20 cellular contexts compared by ENCODE assay signal in genomic region chr5:138663561-138663960, GRCh38.
DNase-seq lines count a peak whose midpoint lies in the region; ATAC-seq and TF ChIP-seq lines count a peak whose summit lies in the region.
"Had no signal": no experiment of that assay in that cellular context is flagged by ENCODE, and none has a peak within 500 bp of the region (broad histone marks: within the 10 kb centered on the region; RNA-seq: fewer than 3 reads in every experiment).

No MANE protein-coding gene starts in this region.

- no TSS peak for BruUV-seq in Caco-2 (replicated peaks; lab: Mats Ljungman, UMichigan)

- H3K9me3 ChIP-seq in CD4-positive, CD25-positive, alpha-beta regulatory T cell (ENCODE audit: control insufficient read depth in 2 of 2, low read length in 2 of 2), result no peaks in the 10 kb centered on the region
- H3K9me3 ChIP-seq in neural progenitor cell (ENCODE audit: low read depth), result no peaks in the 10 kb centered on the region
- H3K9me3 ChIP-seq in Caco-2, result no peaks in the 10 kb centered on the region
- H3K9me3 ChIP-seq: upper lobe of right lung had no signal

- H3K27me3 ChIP-seq in CD4-positive, CD25-positive, alpha-beta regulatory T cell (ENCODE audit: control insufficient read depth, insufficient read depth, low read length), result peaks cover 28% of the 10 kb centered on the region
- H3K27me3 ChIP-seq in neural progenitor cell, result no peaks in the 10 kb centered on the region
- H3K27me3 ChIP-seq in Caco-2 (replicated peaks; ENCODE audit: control insufficient read depth, insufficient read depth, low read length), result no peaks in the 10 kb centered on the region
- H3K27me3 ChIP-seq: dorsolateral prefrontal cortex, upper lobe of right lung had no signal

- TF ChIP-seq CTCF in RWPE1 (conservative IDR thresholded peaks at IDR 0.05; ENCODE audit: low read depth) (no peak), neural progenitor cell (IDR thresholded peaks at IDR 0.05) (no peak), Caco-2 (IDR thresholded peaks at IDR 0.05; ENCODE audit: insufficient read depth in 1 of 2, low read depth in 1 of 2, low read length in 1 of 2, severe bottlenecking in 1 of 2, unreplicated experiment in 1 of 2) (no peak)

- H3K4me1 ChIP-seq in CD4-positive, CD25-positive, alpha-beta regulatory T cell (ENCODE audit: control insufficient read depth, insufficient read depth, low read length, poor library complexity, severe bottlenecking), result peaks cover 19% of the 10 kb centered on the region
- H3K4me1 ChIP-seq in neural progenitor cell, result peaks cover 13% of the 10 kb centered on the region
- H3K4me1 ChIP-seq in Caco-2, result peaks cover 22% of the 10 kb centered on the region

- H3K4me3 ChIP-seq in CD4-positive, CD25-positive, alpha-beta regulatory T cell (ENCODE audit: low read depth, low read length), result peak overlapping the region; percentile 18
- no peak overlapping the region for H3K4me3 ChIP-seq in neural progenitor cell
- no peak overlapping the region for H3K4me3 ChIP-seq in Caco-2 (ENCODE audit: low read depth, low read length)
- H3K4me3 ChIP-seq: dorsolateral prefrontal cortex, GM23248, upper lobe of right lung had no signal

- H3K27ac Mint-ChIP-seq in CD4-positive, CD25-positive, alpha-beta regulatory T cell, result no peak overlapping the region
- no peak overlapping the region for H3K27ac Mint-ChIP-seq in neural progenitor cell
- no peak overlapping the region for H3K27ac Mint-ChIP-seq in Caco-2 (ENCODE audit: unreplicated experiment)
- H3K27ac Mint-ChIP-seq: stimulated activated memory B cell treated with anti-CD40 and anti-IgM and Interleukin-4, amounts not matched to agents 10 μg/mL and 1 μg/mL and 100 μg/mL, for 72 hours had no signal

- POLR2A ChIA-PET in RWPE1 (lab: Yijun Ruan, JAX; ENCODE audit: low non-redundant PET) (interaction anchor here (1.2 kb wide), 1 partner anchor 88 kb away, joined by 3 read pairs; the partner anchor contains the start of gene HSPA9), Caco-2 (lab: Charles Lee) (no interaction called here)

- CTCF ChIA-PET in RWPE1 (lab: Yijun Ruan, JAX) (interaction anchor here (0.5 to 0.8 kb wide), 2 partner anchors 9 to 892 kb away, joined by 3 read pairs; no protein-coding TSS in a partner anchor), Caco-2 (lab: Charles Lee) (no interaction called here)

- H3K9me3 Mint-ChIP-seq in CD4-positive, CD25-positive, alpha-beta regulatory T cell, result peaks cover 0 to 1% (median 0%) of the 10 kb centered on the region in 7 donors
- H3K9me3 Mint-ChIP-seq in neural progenitor cell, result no peaks in the 10 kb centered on the region
- no peaks in the 10 kb centered on the region for H3K9me3 Mint-ChIP-seq in Caco-2 (ENCODE audit: unreplicated experiment)
- H3K9me3 Mint-ChIP-seq: stimulated activated memory B cell treated with anti-CD40 and anti-IgM and Interleukin-4, amounts not matched to agents 10 μg/mL and 1 μg/mL and 100 μg/mL, for 72 hours had no signal

- no peaks in the 10 kb centered on the region for H3K36me3 Mint-ChIP-seq in CD4-positive, CD25-positive, alpha-beta regulatory T cell
- H3K36me3 Mint-ChIP-seq in neural progenitor cell (no peaks in the 10 kb centered on the region), Caco-2 (ENCODE audit: insufficient read depth, unreplicated experiment) (no peaks in the 10 kb centered on the region)
- H3K36me3 Mint-ChIP-seq: activated naive CD8-positive, alpha-beta T cell treated with anti-CD3 and anti-CD28 coated beads for 36 hours; CD8-positive, alpha-beta memory T cell; stimulated activated memory B cell treated with anti-CD40 and anti-IgM and Interleukin-4, amounts not matched to agents 10 μg/mL and 1 μg/mL and 100 μg/mL, for 72 hours had no signal

- no peaks in the 10 kb centered on the region for H3K36me3 ChIP-seq in CD4-positive, CD25-positive, alpha-beta regulatory T cell (ENCODE audit: control insufficient read depth, insufficient read depth, low read length)
- H3K36me3 ChIP-seq in neural progenitor cell (no peaks in the 10 kb centered on the region), Caco-2 (ENCODE audit: control insufficient read depth, insufficient read depth, low read length) (no peaks in the 10 kb centered on the region)
- H3K36me3 ChIP-seq: upper lobe of right lung had no signal

- peaks cover 4% of the 10 kb centered on the region for H3F3A ChIP-seq in neural progenitor cell (ENCODE audit: low read depth)

- ATAC-seq in CD4-positive, CD25-positive, alpha-beta regulatory T cell (ENCODE audit: low read depth in 2 of 2), result no peak
- no peak for ATAC-seq in HG02623 (IDR thresholded peaks at IDR 0.05; ENCODE audit: unreplicated experiment)
- ATAC-seq: sciatic nerve, SK-N-SH treated with all-trans-retinoic acid at 6 μM for 48 hours had no signal

- no peaks in the 10 kb centered on the region for H4K20me1 ChIP-seq in neural progenitor cell (ENCODE audit: low read depth)

- H3K79me2 ChIP-seq in neural progenitor cell (ENCODE audit: low read depth), result no peaks in the 10 kb centered on the region

- no peak overlapping the region for H3K9ac ChIP-seq in neural progenitor cell
- H3K9ac ChIP-seq: GM23248 had no signal

- no peak overlapping the region for H3K4me2 ChIP-seq in neural progenitor cell

- no peak overlapping the region for H2AFZ ChIP-seq in neural progenitor cell (replicated peaks)
- H2AFZ ChIP-seq: GM23248 had no signal

- intact Hi-C loops in Caco-2 (cut with micrococcal nuclease; ENCODE audit: unreplicated experiment), result no loop called here

- peaks cover 82% of the 10 kb centered on the region for H3K27me3 Mint-ChIP-seq in CD4-positive, CD25-positive, alpha-beta regulatory T cell
- peaks cover 2% of the 10 kb centered on the region for H3K27me3 Mint-ChIP-seq in neural progenitor cell (ENCODE audit: insufficient read depth, low read depth)
- no peaks in the 10 kb centered on the region for H3K27me3 Mint-ChIP-seq in Caco-2 (ENCODE audit: insufficient read depth, unreplicated experiment)

- peak overlapping the region in 2 of 4 donors; percentile 55 to 71 for H3K4me3 Mint-ChIP-seq in CD4-positive, CD25-positive, alpha-beta regulatory T cell
- H3K4me3 Mint-ChIP-seq in neural progenitor cell (peak overlapping the region; percentile 7), Caco-2 (ENCODE audit: unreplicated experiment) (no peak overlapping the region)
- H3K4me3 Mint-ChIP-seq: activated naive CD8-positive, alpha-beta T cell treated with anti-CD3 and anti-CD28 coated beads for 36 hours had no signal

- H3K4me1 Mint-ChIP-seq in CD4-positive, CD25-positive, alpha-beta regulatory T cell, result peaks cover under 1 to 42% (median 20%) of the 10 kb centered on the region in 4 donors
- H3K4me1 Mint-ChIP-seq in neural progenitor cell (peaks cover 39% of the 10 kb centered on the region), Caco-2 (ENCODE audit: low read depth, unreplicated experiment) (peaks cover 13% of the 10 kb centered on the region)

- no peak overlapping the region for H3K27ac ChIP-seq in CD4-positive, CD25-positive, alpha-beta regulatory T cell (ENCODE audit: insufficient read depth, low read length, poor library complexity, severe bottlenecking)
- H3K27ac ChIP-seq in RWPE1 (peak overlapping the region; percentile 69), neural progenitor cell (no peak overlapping the region)
- H3K27ac ChIP-seq: GM23248, upper lobe of right lung had no signal

- DNase-seq in CD4-positive, CD25-positive, alpha-beta regulatory T cell, result no peak
- DNase-seq in RWPE1 (ENCODE audit: low spot score) (no peak), fibroblast of gingiva (ENCODE audit: low read depth) (peak; percentile 16), neural progenitor cell (ENCODE audit: low spot score) (no peak), Caco-2 (no peak), glomerular visceral epithelial cell (ENCODE audit: extremely low spot score) (no peak)
- DNase-seq: activated naive CD8-positive, alpha-beta T cell treated with anti-CD3 and anti-CD28 coated beads for 36 hours; aorta; GM23248; NCI-H1436 treated with DMSO at 0.1 percent for 48 hours; NCI-H2107; NCI-H446 treated with DMSO at 0.1 percent for 48 hours; stimulated activated CD4-positive, alpha-beta T cell treated with anti-CD3 and anti-CD28 coated beads, Interleukin-4, amount 100 ng/mL, for 24 hours; upper lobe of right lung had no signal
